In the genomic region with DNA sequence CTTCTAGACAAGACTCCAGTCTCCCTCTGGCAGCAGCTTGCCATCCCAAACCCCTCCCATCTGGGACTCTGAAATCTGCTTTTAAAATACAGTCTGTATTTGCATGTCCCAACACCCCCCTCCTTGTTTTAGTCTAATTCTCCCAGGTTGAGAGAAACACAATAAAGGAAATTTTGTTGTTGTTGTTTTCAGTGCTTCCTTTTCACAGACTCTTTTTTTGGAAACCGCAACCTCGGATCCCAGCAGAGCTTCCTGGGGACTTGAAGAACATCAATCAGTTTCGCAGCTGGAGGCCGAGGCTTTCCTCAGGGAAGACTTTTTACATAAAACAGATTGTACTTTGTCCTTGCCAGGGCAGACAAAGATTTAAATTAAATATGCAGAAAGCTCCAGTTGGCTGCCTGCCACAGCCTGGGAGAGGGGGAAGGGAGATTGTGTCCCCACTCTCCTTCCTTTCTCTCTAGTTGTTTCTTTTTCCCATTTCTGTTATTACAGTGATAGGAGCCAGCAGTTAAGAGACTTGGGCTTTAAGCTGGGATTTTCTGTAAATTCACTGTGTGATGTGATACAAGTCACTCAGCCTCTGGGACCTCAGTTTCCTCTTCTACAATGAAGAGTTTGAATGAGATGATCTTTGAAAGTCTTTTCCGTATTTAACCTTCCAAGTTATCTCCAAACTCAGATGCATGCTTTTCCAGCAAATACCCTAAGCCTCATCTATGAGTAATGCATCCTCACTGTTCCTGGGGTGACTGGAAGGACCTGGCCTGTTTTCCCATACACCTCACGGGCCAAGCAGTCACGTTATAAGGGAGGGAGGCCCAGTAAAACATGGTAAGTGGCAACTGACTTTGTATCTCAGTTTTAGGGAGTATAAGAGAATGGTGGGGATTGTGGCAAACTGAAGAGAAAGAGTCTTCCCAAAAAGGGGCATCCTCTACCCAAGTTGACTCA, we compare ENCODE assay signal across 1 cellular context.
TF ChIP-seq lines count a peak whose summit lies in the region.

No MANE protein-coding gene starts in this region.

TF ChIP-seq in neural cell, 6 proteins besides CTCF, POLR2A, EP300 and RAD21 (continued from another document):
- TF ChIP-seq, protein P1, sequence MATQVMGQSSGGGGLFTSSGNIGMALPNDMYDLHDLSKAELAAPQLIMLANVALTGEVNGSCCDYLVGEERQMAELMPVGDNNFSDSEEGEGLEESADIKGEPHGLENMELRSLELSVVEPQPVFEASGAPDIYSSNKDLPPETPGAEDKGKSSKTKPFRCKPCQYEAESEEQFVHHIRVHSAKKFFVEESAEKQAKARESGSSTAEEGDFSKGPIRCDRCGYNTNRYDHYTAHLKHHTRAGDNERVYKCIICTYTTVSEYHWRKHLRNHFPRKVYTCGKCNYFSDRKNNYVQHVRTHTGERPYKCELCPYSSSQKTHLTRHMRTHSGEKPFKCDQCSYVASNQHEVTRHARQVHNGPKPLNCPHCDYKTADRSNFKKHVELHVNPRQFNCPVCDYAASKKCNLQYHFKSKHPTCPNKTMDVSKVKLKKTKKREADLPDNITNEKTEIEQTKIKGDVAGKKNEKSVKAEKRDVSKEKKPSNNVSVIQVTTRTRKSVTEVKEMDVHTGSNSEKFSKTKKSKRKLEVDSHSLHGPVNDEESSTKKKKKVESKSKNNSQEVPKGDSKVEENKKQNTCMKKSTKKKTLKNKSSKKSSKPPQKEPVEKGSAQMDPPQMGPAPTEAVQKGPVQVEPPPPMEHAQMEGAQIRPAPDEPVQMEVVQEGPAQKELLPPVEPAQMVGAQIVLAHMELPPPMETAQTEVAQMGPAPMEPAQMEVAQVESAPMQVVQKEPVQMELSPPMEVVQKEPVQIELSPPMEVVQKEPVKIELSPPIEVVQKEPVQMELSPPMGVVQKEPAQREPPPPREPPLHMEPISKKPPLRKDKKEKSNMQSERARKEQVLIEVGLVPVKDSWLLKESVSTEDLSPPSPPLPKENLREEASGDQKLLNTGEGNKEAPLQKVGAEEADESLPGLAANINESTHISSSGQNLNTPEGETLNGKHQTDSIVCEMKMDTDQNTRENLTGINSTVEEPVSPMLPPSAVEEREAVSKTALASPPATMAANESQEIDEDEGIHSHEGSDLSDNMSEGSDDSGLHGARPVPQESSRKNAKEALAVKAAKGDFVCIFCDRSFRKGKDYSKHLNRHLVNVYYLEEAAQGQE (IDR thresholded peaks at IDR 0.05; ENCODE audit: borderline replicate concordance) = no peak
TF ChIP-seq in neural cell: peak in this region for 0.
